ENCODE assay signal across 8 cellular contexts in genomic region chr9:13213337-13213736, GRCh38.
DNase-seq lines count a peak whose midpoint lies in the region; ATAC-seq and TF ChIP-seq lines count a peak whose summit lies in the region.

No MANE protein-coding gene starts in this region.

- peaks cover 7% of the 10 kb centered on the region for H3K79me1 ChIP-seq in mesenchymal stem cell (replicated peaks; ENCODE audit: low read length, poor library complexity, severe bottlenecking)

- no peaks in the 10 kb centered on the region for H3K27me3 ChIP-seq in BE2C
- no peaks in the 10 kb centered on the region for H3K27me3 ChIP-seq in body of pancreas
- H3K27me3 ChIP-seq in mesenchymal stem cell (ENCODE audit: control insufficient read depth in 1 of 2, insufficient read depth in 1 of 2, low read length in 2 of 2): no peaks in the 10 kb centered on the region
- no peaks in the 10 kb centered on the region for H3K27me3 ChIP-seq in spleen (replicated peaks in 1 of 7)

- H2BK5ac ChIP-seq in mesenchymal stem cell (ENCODE audit: low read depth, low read length, poor library complexity, severe bottlenecking): no peak overlapping the region

- H4K8ac ChIP-seq in mesenchymal stem cell (ENCODE audit: low read length): no peak overlapping the region

- H3K36me3 ChIP-seq in BE2C (peaks cover 17% of the 10 kb centered on the region), body of pancreas (replicated peaks in 1 of 2; ENCODE audit: insufficient read depth in 1 of 2, low read depth in 2 of 2) (no peaks in the 10 kb centered on the region), mesenchymal stem cell (ENCODE audit: control insufficient read depth in 1 of 2, insufficient read depth in 2 of 2, low read depth in 1 of 2, low read length in 2 of 2) (peaks cover 0 to 30% of the 10 kb centered on the region in 2 experiments), spleen (no peaks in the 10 kb centered on the region)

- no peak overlapping the region for H3K4ac ChIP-seq in mesenchymal stem cell (ENCODE audit: low read depth in 1 of 2, low read length in 2 of 2)

- H3K23ac ChIP-seq in mesenchymal stem cell (ENCODE audit: low read length in 2 of 2): no peak overlapping the region

- no peak overlapping the region for H2BK12ac ChIP-seq in mesenchymal stem cell (ENCODE audit: low read length in 2 of 2)

- intact Hi-C loops in body of pancreas (cut with DNase I) (no loop called here), spleen (cut with DNase I; ENCODE audit: low total_unique reads) (no loop called here), head of caudate nucleus (cut with DNase I) (loop anchor here (10.0 kb wide), 1 partner anchor 61 kb away; the partner anchor contains the start of gene MPDZ)

- 76 to 94% methylated on average over 1 of the region's 1 CpG for WGBS in body of pancreas, 2 donors
- 100% methylated on average over 1 of the region's 1 CpG for WGBS in mesenchymal stem cell
- 88 to 96% (median 91%) methylated on average over 1 of the region's 1 CpG for WGBS in spleen, 5 donors

- H3K27me3 Mint-ChIP-seq in immature natural killer cell (ENCODE audit: low read depth in 3 of 3): no peaks in the 10 kb centered on the region

- no peak overlapping the region for H3K18ac ChIP-seq in mesenchymal stem cell (ENCODE audit: low read depth in 1 of 2, low read length in 2 of 2)

- H3K9me3 ChIP-seq in BE2C (no peaks in the 10 kb centered on the region; the same call in 1 of the 2 replicates), body of pancreas (no peaks in the 10 kb centered on the region), mesenchymal stem cell (ENCODE audit: control insufficient read depth, low read length) (no peaks in the 10 kb centered on the region), spleen (no peaks in the 10 kb centered on the region)

- no peak overlapping the region for H3K4me2 ChIP-seq in mesenchymal stem cell (ENCODE audit: low read length, poor library complexity, severe bottlenecking)

- H3K9ac ChIP-seq in mesenchymal stem cell (ENCODE audit: low read length): no peak overlapping the region

- no peaks in the 10 kb centered on the region for H3K36me3 Mint-ChIP-seq in immature natural killer cell

- H2BK15ac ChIP-seq in mesenchymal stem cell (ENCODE audit: low read depth, poor library complexity, severe bottlenecking): no peak overlapping the region

- ATAC-seq in body of pancreas: no peak
- ATAC-seq in stimulated activated naive CD8-positive, alpha-beta T cell treated with anti-CD3 and anti-CD28 coated beads, Interleukin-15, Interleukin-2, amounts not matched to agents 100 U/mL and 50 U/mL, for 24 hours: no peak

- H3K9me3 Mint-ChIP-seq in immature natural killer cell: peaks cover 5 to 27% (median 16%) of the 10 kb centered on the region in 6 donors

- no peak overlapping the region for H2BK120ac ChIP-seq in mesenchymal stem cell (ENCODE audit: low read depth, low read length)

- no peak overlapping the region for H3K27ac Mint-ChIP-seq in immature natural killer cell

- H3K4me3 Mint-ChIP-seq in immature natural killer cell: no peak overlapping the region

- no peak overlapping the region for H4K91ac ChIP-seq in mesenchymal stem cell (ENCODE audit: low read length)

- H2AFZ ChIP-seq in mesenchymal stem cell (ENCODE audit: low read depth, low read length): no peak overlapping the region

- DNase-seq in BE2C (no peak), LHCN-M2 (ENCODE audit: low read depth) (peak; percentile 29), body of pancreas (no peak), mesenchymal stem cell (peak; percentile 33), spleen (no peak), immature natural killer cell (no peak), head of caudate nucleus (no peak)
- DNase-seq in stimulated activated naive CD8-positive, alpha-beta T cell treated with anti-CD3 and anti-CD28 coated beads, Interleukin-15, Interleukin-2, amounts not matched to agents 100 U/mL and 50 U/mL, for 24 hours: no peak

- H3K4me1 ChIP-seq in BE2C: no peaks in the 10 kb centered on the region; the same call in none of the 2 replicates
- H3K4me1 ChIP-seq in body of pancreas: no peaks in the 10 kb centered on the region
- H3K4me1 ChIP-seq in mesenchymal stem cell (ENCODE audit: control insufficient read depth, insufficient read depth, low read depth, low read length): no peaks in the 10 kb centered on the region
- H3K4me1 ChIP-seq in spleen: peaks cover 0 to 6% (median 0%) of the 10 kb centered on the region in 6 donors

- H3K14ac ChIP-seq in mesenchymal stem cell (ENCODE audit: low read length in 2 of 2): no peak overlapping the region

- TF ChIP-seq CTCF in BE2C (IDR thresholded peaks at IDR 0.05; ENCODE audit: low read depth, low read length): peak; percentile 36; the same call in 1 of the 2 replicates
- TF ChIP-seq CTCF in body of pancreas (IDR thresholded peaks at IDR 0.05): peak in 4 of 7 experiments; percentile 26 to 40 (median 36)
- peak in 4 of 11 experiments; percentile 14 to 34 (median 22) for TF ChIP-seq CTCF in spleen (IDR thresholded peaks at IDR 0.05 in 8 of 11, conservative IDR thresholded peaks at IDR 0.05 in 3 of 11)

- H2AK5ac ChIP-seq in mesenchymal stem cell (ENCODE audit: low read length, severe bottlenecking): no peak overlapping the region

- TF ChIP-seq POLR2A in body of pancreas (IDR thresholded peaks at IDR 0.05) (no peak), spleen (IDR thresholded peaks at IDR 0.05) (no peak)

- no peak overlapping the region for H3K4me3 ChIP-seq in BE2C (ENCODE audit: low read depth, low read length)
- H3K4me3 ChIP-seq in body of pancreas: no peak overlapping the region
- no peak overlapping the region for H3K4me3 ChIP-seq in mesenchymal stem cell (ENCODE audit: insufficient read depth in 1 of 2, low read depth in 1 of 2, low read length in 2 of 2)
- H3K4me3 ChIP-seq in spleen: no peak overlapping the region

- H3K27ac ChIP-seq in body of pancreas (no peak overlapping the region), mesenchymal stem cell (ENCODE audit: low read length, poor library complexity, severe bottlenecking) (no peak overlapping the region), spleen (no peak overlapping the region)

- H3K4me1 Mint-ChIP-seq in immature natural killer cell: no peaks in the 10 kb centered on the region

Comparison
In these comparisons a context has a peak if more than half of its experiments do, and no peak if none do; other contexts are left out.
1. DNase-seq: peak in LHCN-M2 (single experiment) and mesenchymal stem cell (single experiment); none in BE2C (single experiment), body of pancreas (0 of 4), stimulated activated naive CD8-positive, alpha-beta T cell treated with anti-CD3 and anti-CD28 coated beads, Interleukin-15, Interleukin-2, amounts not matched to agents 100 U/mL and 50 U/mL, for 24 hours (single experiment), spleen (single experiment), immature natural killer cell (0 of 3) and head of caudate nucleus (0 of 42).